1 cellular context compared by ENCODE assay signal in genomic region chr2:176139621-176140020, GRCh38.
TF ChIP-seq lines count a peak whose summit lies in the region.

No MANE protein-coding gene starts in this region.

TF ChIP-seq in SK-N-SH treated with all-trans-retinoic acid at 6 μM for 48 hours, 23 proteins besides CTCF, POLR2A, EP300 and RAD21 (continued from another document):
- no peak for TF ChIP-seq TSHZ2 (CRISPR knock-in tag; IDR thresholded peaks at IDR 0.05)
- TF ChIP-seq TOX (CRISPR knock-in tag; IDR thresholded peaks at IDR 0.05; ENCODE audit: borderline replicate concordance): no peak
- TF ChIP-seq PATZ1 (CRISPR knock-in tag; IDR thresholded peaks at IDR 0.05; ENCODE audit: borderline replicate concordance): no peak
- no peak for TF ChIP-seq PPARA (CRISPR knock-in tag; IDR thresholded peaks at IDR 0.05; ENCODE audit: borderline replicate concordance)
- no peak for TF ChIP-seq CSRNP3 (CRISPR knock-in tag; IDR thresholded peaks at IDR 0.05)
- no peak for TF ChIP-seq ARNTL (CRISPR knock-in tag; IDR thresholded peaks at IDR 0.05; ENCODE audit: borderline replicate concordance, low read depth)
- no peak for TF ChIP-seq ZFP30 (CRISPR knock-in tag; IDR thresholded peaks at IDR 0.05)
